ENCODE assay signal across 1 cellular context in genomic region chrX:135003876-135004623, GRCh38.
TF ChIP-seq lines count a peak whose summit lies in the region.

No MANE protein-coding gene starts in this region.

TF ChIP-seq in GM12878, 131 proteins besides CTCF, POLR2A, EP300 and RAD21 (continued from another document):
- TF ChIP-seq, protein P1, sequence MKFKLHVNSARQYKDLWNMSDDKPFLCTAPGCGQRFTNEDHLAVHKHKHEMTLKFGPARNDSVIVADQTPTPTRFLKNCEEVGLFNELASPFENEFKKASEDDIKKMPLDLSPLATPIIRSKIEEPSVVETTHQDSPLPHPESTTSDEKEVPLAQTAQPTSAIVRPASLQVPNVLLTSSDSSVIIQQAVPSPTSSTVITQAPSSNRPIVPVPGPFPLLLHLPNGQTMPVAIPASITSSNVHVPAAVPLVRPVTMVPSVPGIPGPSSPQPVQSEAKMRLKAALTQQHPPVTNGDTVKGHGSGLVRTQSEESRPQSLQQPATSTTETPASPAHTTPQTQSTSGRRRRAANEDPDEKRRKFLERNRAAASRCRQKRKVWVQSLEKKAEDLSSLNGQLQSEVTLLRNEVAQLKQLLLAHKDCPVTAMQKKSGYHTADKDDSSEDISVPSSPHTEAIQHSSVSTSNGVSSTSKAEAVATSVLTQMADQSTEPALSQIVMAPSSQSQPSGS (IDR thresholded peaks at IDR 0.05; ENCODE audit: low read length) = no peak
- TF ChIP-seq ASH2L (IDR thresholded peaks at IDR 0.05; ENCODE audit: borderline replicate concordance, low read depth) = no peak
- TF ChIP-seq SUPT20H (IDR thresholded peaks at IDR 0.05; ENCODE audit: borderline replicate concordance, control insufficient read depth, low read depth, low read length) = no peak
- no peak for TF ChIP-seq PAX5 (IDR thresholded peaks at IDR 0.05; ENCODE audit: borderline replicate concordance, low read depth, low read length)
- no peak for TF ChIP-seq ZNF274 (IDR thresholded peaks at IDR 0.05; ENCODE audit: insufficient read depth, insufficient read length)
- peak; percentile 42 for TF ChIP-seq SP1 (IDR thresholded peaks at IDR 0.05; ENCODE audit: low read depth, low read length)
- TF ChIP-seq CEBPZ (IDR thresholded peaks at IDR 0.05; ENCODE audit: low read depth, low read length) = no peak
- no peak for TF ChIP-seq LARP7 (IDR thresholded peaks at IDR 0.05)
- TF ChIP-seq, protein P2, sequence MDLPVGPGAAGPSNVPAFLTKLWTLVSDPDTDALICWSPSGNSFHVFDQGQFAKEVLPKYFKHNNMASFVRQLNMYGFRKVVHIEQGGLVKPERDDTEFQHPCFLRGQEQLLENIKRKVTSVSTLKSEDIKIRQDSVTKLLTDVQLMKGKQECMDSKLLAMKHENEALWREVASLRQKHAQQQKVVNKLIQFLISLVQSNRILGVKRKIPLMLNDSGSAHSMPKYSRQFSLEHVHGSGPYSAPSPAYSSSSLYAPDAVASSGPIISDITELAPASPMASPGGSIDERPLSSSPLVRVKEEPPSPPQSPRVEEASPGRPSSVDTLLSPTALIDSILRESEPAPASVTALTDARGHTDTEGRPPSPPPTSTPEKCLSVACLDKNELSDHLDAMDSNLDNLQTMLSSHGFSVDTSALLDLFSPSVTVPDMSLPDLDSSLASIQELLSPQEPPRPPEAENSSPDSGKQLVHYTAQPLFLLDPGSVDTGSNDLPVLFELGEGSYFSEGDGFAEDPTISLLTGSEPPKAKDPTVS (IDR thresholded peaks at IDR 0.05; ENCODE audit: low read depth, low read length) = no peak
- TF ChIP-seq, protein P3, sequence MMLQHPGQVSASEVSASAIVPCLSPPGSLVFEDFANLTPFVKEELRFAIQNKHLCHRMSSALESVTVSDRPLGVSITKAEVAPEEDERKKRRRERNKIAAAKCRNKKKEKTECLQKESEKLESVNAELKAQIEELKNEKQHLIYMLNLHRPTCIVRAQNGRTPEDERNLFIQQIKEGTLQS (IDR thresholded peaks at IDR 0.05; ENCODE audit: borderline replicate concordance, extremely low read depth, low read depth, low read length) = no peak
- TF ChIP-seq TCF7 (IDR thresholded peaks at IDR 0.05; ENCODE audit: borderline replicate concordance) = no peak
- no peak for TF ChIP-seq SMC3 (IDR thresholded peaks at IDR 0.05; ENCODE audit: borderline replicate concordance, low read length)
- TF ChIP-seq ZSCAN29 (IDR thresholded peaks at IDR 0.05) = no peak
- peak; percentile 20 for TF ChIP-seq USF1 (IDR thresholded peaks at IDR 0.05; ENCODE audit: borderline replicate concordance, extremely low read length, insufficient read depth, low read depth, low read length)
- no peak for TF ChIP-seq MTA2 (IDR thresholded peaks at IDR 0.05; ENCODE audit: low read depth)
- TF ChIP-seq, protein P4, sequence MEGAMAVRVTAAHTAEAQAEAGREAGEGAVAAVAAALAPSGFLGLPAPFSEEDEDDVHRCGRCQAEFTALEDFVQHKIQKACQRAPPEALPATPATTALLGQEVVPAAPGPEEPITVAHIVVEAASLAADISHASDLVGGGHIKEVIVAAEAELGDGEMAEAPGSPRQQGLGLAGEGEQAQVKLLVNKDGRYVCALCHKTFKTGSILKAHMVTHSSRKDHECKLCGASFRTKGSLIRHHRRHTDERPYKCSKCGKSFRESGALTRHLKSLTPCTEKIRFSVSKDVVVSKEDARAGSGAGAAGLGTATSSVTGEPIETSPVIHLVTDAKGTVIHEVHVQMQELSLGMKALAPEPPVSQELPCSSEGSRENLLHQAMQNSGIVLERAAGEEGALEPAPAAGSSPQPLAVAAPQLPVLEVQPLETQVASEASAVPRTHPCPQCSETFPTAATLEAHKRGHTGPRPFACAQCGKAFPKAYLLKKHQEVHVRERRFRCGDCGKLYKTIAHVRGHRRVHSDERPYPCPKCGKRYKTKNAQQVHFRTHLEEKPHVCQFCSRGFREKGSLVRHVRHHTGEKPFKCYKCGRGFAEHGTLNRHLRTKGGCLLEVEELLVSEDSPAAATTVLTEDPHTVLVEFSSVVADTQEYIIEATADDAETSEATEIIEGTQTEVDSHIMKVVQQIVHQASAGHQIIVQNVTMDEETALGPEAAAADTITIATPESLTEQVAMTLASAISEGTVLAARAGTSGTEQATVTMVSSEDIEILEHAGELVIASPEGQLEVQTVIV (IDR thresholded peaks at IDR 0.05; ENCODE audit: borderline replicate concordance, partially characterized antibody) = no peak
